Comparison of ENCODE assay signal across 11 cellular contexts in the genomic region with DNA sequence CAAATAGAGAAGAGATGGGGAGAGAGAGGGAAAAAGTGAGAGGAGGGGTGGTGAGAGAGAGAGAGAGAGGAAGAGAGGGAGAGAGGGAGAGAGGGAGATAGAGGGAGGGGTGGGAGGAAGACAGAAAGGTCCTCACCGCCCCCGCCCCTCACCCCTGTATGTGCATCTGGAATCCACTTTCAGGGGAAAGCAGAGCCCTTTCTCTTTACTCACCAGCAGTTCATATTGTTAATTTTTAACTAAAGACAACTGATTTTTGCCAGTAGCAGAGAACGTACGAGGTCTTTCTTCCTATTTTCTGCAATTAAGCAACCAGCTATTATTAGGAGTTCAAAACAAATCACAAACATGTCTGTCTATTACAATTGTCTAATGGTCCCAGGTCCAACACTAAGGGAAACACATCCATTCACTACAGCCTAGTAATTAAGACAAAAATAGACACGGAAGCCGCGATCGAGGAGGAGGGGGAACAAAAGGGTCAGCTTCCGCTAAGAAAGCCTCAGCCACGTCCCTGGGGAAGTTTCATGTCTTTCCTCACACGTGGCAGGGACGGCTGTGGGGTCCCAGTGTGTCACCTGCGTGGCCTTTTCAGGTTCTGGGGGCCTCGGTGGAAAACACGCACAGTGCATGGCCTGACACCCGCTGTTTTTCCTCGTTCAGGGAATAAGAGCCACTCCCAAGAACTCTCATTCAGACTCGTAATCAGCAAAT.
DNase-seq lines count a peak whose midpoint lies in the region; ATAC-seq, FAIRE-seq and TF ChIP-seq lines count a peak whose summit lies in the region.
"Had no signal": no experiment of that assay in that cellular context is flagged by ENCODE, and none has a peak within 500 bp of the region (broad histone marks: within the 10 kb centered on the region; RNA-seq: fewer than 3 reads in every experiment).

No MANE protein-coding gene starts in this region.

- H3K4me3 ChIP-seq in gastroesophageal sphincter: peak overlapping the region in 1 of 2 donors; percentile 41
- H3K4me3 ChIP-seq in SK-N-SH (ENCODE audit: low read depth in 2 of 2, low read length in 1 of 2): no peak overlapping the region

- TF ChIP-seq CTCF in gastroesophageal sphincter (IDR thresholded peaks at IDR 0.05): no peak
- TF ChIP-seq CTCF in SK-N-SH (IDR thresholded peaks at IDR 0.05): no peak

- H3F3A ChIP-seq in SK-N-SH (replicated peaks; ENCODE audit: insufficient read depth): no peaks in the 10 kb centered on the region

- H3K27me3 ChIP-seq in gastroesophageal sphincter (no peaks in the 10 kb centered on the region), SK-N-SH (ENCODE audit: insufficient read depth) (no peaks in the 10 kb centered on the region)

- H4K20me1 ChIP-seq in SK-N-SH (ENCODE audit: insufficient read depth): no peaks in the 10 kb centered on the region

- H3K9ac ChIP-seq in SK-N-SH: no peak overlapping the region

- CTCF ChIA-PET in SK-N-SH (lab: Yijun Ruan, JAX): no interaction called here

- no peak overlapping the region for H3K4me2 ChIP-seq in SK-N-SH

- WGBS in gastroesophageal sphincter (ENCODE audit: low coverage in 1 of 2), 2 donors: 45 to 76% methylated on average over 10 to 14 of the region's 18 CpGs
- 48% methylated on average over 18 of the region's 18 CpGs for WGBS in SK-N-SH (ENCODE audit: low lambda C conversion rate)

- TF ChIP-seq RAD21 in SK-N-SH (IDR thresholded peaks at IDR 0.05; ENCODE audit: low read length): no peak

- no peak for FAIRE-seq in H54 (lab: Jason Lieb, UNC)
- FAIRE-seq: TTC549 had no signal

- peak overlapping the region in 3 of 4 donors; percentile 10 to 43 (median 18) for H3K27ac ChIP-seq in gastroesophageal sphincter
- H3K27ac ChIP-seq in SK-N-SH (ENCODE audit: low read depth in 2 of 2, low read length in 1 of 2): no peak overlapping the region

- TF ChIP-seq EP300 in gastroesophageal sphincter (IDR thresholded peaks at IDR 0.05) (no peak), SK-N-SH (IDR thresholded peaks at IDR 0.05; ENCODE audit: borderline replicate concordance in 1 of 2, low read depth in 1 of 2, low read length in 1 of 2) (no peak)

- H3K4me1 ChIP-seq in gastroesophageal sphincter (peaks cover 0 to 20% (median 4%) of the 10 kb centered on the region in 3 donors), SK-N-SH (ENCODE audit: control insufficient read depth in 1 of 2, insufficient read depth in 2 of 2, low read depth in 1 of 2, low read length in 1 of 2) (peaks cover 0 to 17% of the 10 kb centered on the region in 2 experiments; a peak in 1 of 4 replicates)

- TF ChIP-seq POLR2A in gastroesophageal sphincter (IDR thresholded peaks at IDR 0.05) (no peak), H54 (IDR thresholded peaks at IDR 0.05; ENCODE audit: low read depth, low read length) (no peak)

- H3K36me3 ChIP-seq in gastroesophageal sphincter: no peaks in the 10 kb centered on the region
- no peaks in the 10 kb centered on the region for H3K36me3 ChIP-seq in SK-N-SH (replicated peaks in 1 of 2; ENCODE audit: control insufficient read depth in 1 of 2, insufficient read depth in 2 of 2, low read length in 1 of 2)

- H3K9me3 ChIP-seq in gastroesophageal sphincter (no peaks in the 10 kb centered on the region), SK-N-SH (no peaks in the 10 kb centered on the region)

- DNase-seq in DMS53 (lab: John Stamatoyannopoulos, UW) (peak; percentile 72), NCI-H146 (lab: John Stamatoyannopoulos, UW) (peak; percentile 78), pons (ENCODE audit: low spot score) (peak; percentile 14), SK-N-SH (no peak), HuH-7.5 (ENCODE audit: low spot score) (no peak), H54 (ENCODE audit: insufficient read length, low spot score) (no peak), SHP77 (lab: John Stamatoyannopoulos, UW) (no peak)
- DNase-seq: amniotic stem cell; effector memory CD8-positive, alpha-beta T cell had no signal

- no peaks in the 10 kb centered on the region for H3K79me2 ChIP-seq in SK-N-SH (ENCODE audit: insufficient read depth)

- no peak for ATAC-seq in gastroesophageal sphincter
- ATAC-seq: effector memory CD8-positive, alpha-beta T cell had no signal

- no peak overlapping the region for H2AFZ ChIP-seq in SK-N-SH (ENCODE audit: low read depth)

- H3K9me2 ChIP-seq in SK-N-SH: no peaks in the 10 kb centered on the region

- POLR2A ChIA-PET in SK-N-SH (lab: Yijun Ruan, JAX): no interaction called here

TF ChIP-seq in SK-N-SH, 30 proteins besides CTCF, POLR2A, EP300 and RAD21:
- TF ChIP-seq IRF3 (IDR thresholded peaks at IDR 0.05; ENCODE audit: low read depth, low read length) (no peak), TEAD4 (IDR thresholded peaks at IDR 0.05; ENCODE audit: borderline replicate concordance, insufficient read depth) (no peak), CHD2 (IDR thresholded peaks at IDR 0.05; ENCODE audit: low read length, partially characterized antibody) (no peak), MAX (IDR thresholded peaks at IDR 0.05; ENCODE audit: low read depth) (no peak), RXRA (IDR thresholded peaks at IDR 0.05; ENCODE audit: borderline replicate concordance, low read depth) (no peak), YY1 (IDR thresholded peaks at IDR 0.05; ENCODE audit: low read depth) (no peak), MXI1 (IDR thresholded peaks at IDR 0.05; ENCODE audit: low read depth, low read length) (no peak), EZH2phosphoT487 (IDR thresholded peaks at IDR 0.05; ENCODE audit: borderline replicate concordance, low read depth) (no peak), SIN3A (IDR thresholded peaks at IDR 0.05; ENCODE audit: borderline replicate concordance, low read depth, low read length) (no peak), NFIC (IDR thresholded peaks at IDR 0.05; ENCODE audit: borderline replicate concordance) (no peak), FOSL2 (IDR thresholded peaks at IDR 0.05; ENCODE audit: borderline replicate concordance, low read depth) (no peak), RFX5 (IDR thresholded peaks at IDR 0.05; ENCODE audit: low read length) (no peak), TAF1 (IDR thresholded peaks at IDR 0.05; ENCODE audit: borderline replicate concordance, low read depth, low read length) (no peak), USF2 (IDR thresholded peaks at IDR 0.05; ENCODE audit: borderline replicate concordance, low read depth, low read length) (no peak), REST (IDR thresholded peaks at IDR 0.05; ENCODE audit: low read depth, low read length) (no peak), SMC3 (IDR thresholded peaks at IDR 0.05; ENCODE audit: low read depth, low read length) (no peak), FOXJ3 (CRISPR knock-in tag; IDR thresholded peaks at IDR 0.05) (no peak), RCOR1 (IDR thresholded peaks at IDR 0.05; ENCODE audit: low read length) (no peak)

Comparison
In these comparisons a context has a peak if more than half of its experiments do, and no peak if none do; other contexts are left out.
1. DNase-seq: peak in DMS53 (single experiment), NCI-H146 (single experiment) and pons (single experiment); none in SK-N-SH (single experiment), HuH-7.5 (single experiment), H54 (single experiment) and SHP77 (0 of 2).
2. H3K27ac ChIP-seq: peak in gastroesophageal sphincter (3 of 4); none in SK-N-SH (0 of 2).